Comparison of ENCODE assay signal across 15 cellular contexts in genomic region chr13:111342716-111343115, GRCh38. TPM values are rescaled to one million over a fixed set of nuclear protein-coding genes. Genes with fewer than 3 reads are reported as not detected.
DNase-seq lines count a peak whose midpoint lies in the region; ATAC-seq and TF ChIP-seq lines count a peak whose summit lies in the region.
"Had no signal": no experiment of that assay in that cellular context is flagged by ENCODE, and none has a peak within 500 bp of the region (broad histone marks: within the 10 kb centered on the region; RNA-seq: fewer than 3 reads in every experiment).

No MANE protein-coding gene starts in this region.

- DNase-seq in right atrium auricular region (ENCODE audit: low spot score) (peak; percentile 43), heart left ventricle (no peak), endodermal cell (peak; percentile 29), mucosa of gallbladder (ENCODE audit: low spot score) (peak; percentile 2), breast epithelium (ENCODE audit: low spot score in 2 of 2) (no peak)
- no peak for DNase-seq in central memory CD4-positive, alpha-beta T cell
- DNase-seq: C1 segment of cervical spinal cord; CD4-positive, alpha-beta T cell; DMS153; DMS79 treated with DMSO at 0.1 percent for 48 hours had no signal

- peaks cover 6% of the 10 kb centered on the region for H3K4me1 Mint-ChIP-seq in endodermal cell
- H3K4me1 Mint-ChIP-seq: B cell had no signal

- H3K27me3 ChIP-seq in right atrium auricular region (no peaks in the 10 kb centered on the region), heart left ventricle (no peaks in the 10 kb centered on the region), endodermal cell (ENCODE audit: control insufficient read depth, insufficient read depth, low read length, poor library complexity, severe bottlenecking) (no peaks in the 10 kb centered on the region), breast epithelium (no peaks in the 10 kb centered on the region)

- H3K27ac ChIP-seq in right atrium auricular region: no peak overlapping the region
- H3K27ac ChIP-seq in heart left ventricle: no peak overlapping the region
- H3K27ac ChIP-seq in endodermal cell (ENCODE audit: low read depth, low read length): no peak overlapping the region
- no peak overlapping the region for H3K27ac ChIP-seq in breast epithelium

- intact Hi-C loops in heart left ventricle (cut with DNase I): no loop called here
- intact Hi-C loops in breast epithelium (cut with DNase I; ENCODE audit: low total_unique reads): no loop called here

- H3K9me3 ChIP-seq in right atrium auricular region (no peaks in the 10 kb centered on the region), heart left ventricle (no peaks in the 10 kb centered on the region), endodermal cell (ENCODE audit: control insufficient read depth, low read length) (no peaks in the 10 kb centered on the region), breast epithelium (no peaks in the 10 kb centered on the region)
- H3K9me3 ChIP-seq: HAP-1 had no signal

- no peak for ATAC-seq in heart left ventricle
- ATAC-seq in HG03565 (IDR thresholded peaks at IDR 0.05; ENCODE audit: unreplicated experiment): no peak
- ATAC-seq: GM23338, HepG2 had no signal

- H3K4me1 ChIP-seq in right atrium auricular region (no peaks in the 10 kb centered on the region), heart left ventricle (no peaks in the 10 kb centered on the region), endodermal cell (ENCODE audit: control insufficient read depth, insufficient read depth, low read length) (no peaks in the 10 kb centered on the region), breast epithelium (no peaks in the 10 kb centered on the region)
- H3K4me1 ChIP-seq: HAP-1 had no signal

- 92 to 95% (median 94%) methylated on average over 9 of the region's 9 CpGs for whole genome bisulfite sequencing in heart left ventricle, 4 donors
- 95 to 100% methylated on average over 2 to 9 of the region's 9 CpGs for WGBS in endodermal cell (ENCODE audit: insufficient coverage in 1 of 2, insufficient read length in 1 of 2), 2 experiments

- TF ChIP-seq CTCF in right atrium auricular region (IDR thresholded peaks at IDR 0.05) (no peak), heart left ventricle (IDR thresholded peaks at IDR 0.05) (no peak), endodermal cell (conservative IDR thresholded peaks at IDR 0.05) (no peak), breast epithelium (IDR thresholded peaks at IDR 0.05) (no peak)

- H3K36me3 Mint-ChIP-seq in endodermal cell (ENCODE audit: low read depth): no peaks in the 10 kb centered on the region

- no peak overlapping the region for H3K27ac Mint-ChIP-seq in endodermal cell
- H3K27ac Mint-ChIP-seq: B cell; CD4-positive, alpha-beta T cell; GM23338 had no signal

- no peaks in the 10 kb centered on the region for H3K9me3 Mint-ChIP-seq in endodermal cell
- H3K9me3 Mint-ChIP-seq: CD4-positive, alpha-beta T cell; GM23338 had no signal

- no peaks in the 10 kb centered on the region for H3K27me3 Mint-ChIP-seq in endodermal cell (ENCODE audit: insufficient read depth)
- H3K27me3 Mint-ChIP-seq: B cell; CD4-positive, alpha-beta T cell had no signal

- TF ChIP-seq POLR2A in heart left ventricle (IDR thresholded peaks at IDR 0.05): no peak
- TF ChIP-seq POLR2A in breast epithelium (IDR thresholded peaks at IDR 0.05): no peak

- no peak overlapping the region for H3K4me3 Mint-ChIP-seq in endodermal cell
- H3K4me3 Mint-ChIP-seq: B cell; CD4-positive, alpha-beta T cell; GM23338 had no signal

- H3K36me3 ChIP-seq in right atrium auricular region (no peaks in the 10 kb centered on the region), heart left ventricle (no peaks in the 10 kb centered on the region), endodermal cell (ENCODE audit: control insufficient read depth, insufficient read depth, low read length) (no peaks in the 10 kb centered on the region), breast epithelium (no peaks in the 10 kb centered on the region)
- H3K36me3 ChIP-seq: HAP-1 had no signal

- H3K9ac ChIP-seq in endodermal cell (ENCODE audit: extremely low read depth, low read length, poor library complexity, severe bottlenecking): no peak overlapping the region

- H3K4me3 ChIP-seq in right atrium auricular region (no peak overlapping the region), heart left ventricle (no peak overlapping the region), endodermal cell (ENCODE audit: low read length) (no peak overlapping the region), breast epithelium (no peak overlapping the region)
- H3K4me3 ChIP-seq: GM23338, HAP-1 had no signal

RNA-seq across cellular contexts. Expression of gene TEX29, which starts 22.3 kb away (rescaled TPM):
- total RNA-seq in right atrium auricular region (not detected), heart left ventricle (under 1 TPM in 3 of 9 donors, not detected in 6; 0.35 to 0.43 (median 0.35) TPM), endodermal cell (under 1 TPM in 1 of 2 donors, not detected in 1; 0.69 TPM), mucosa of gallbladder (0.92 TPM), breast epithelium (under 1 TPM in 1 of 3 donors, not detected in 2; 0.64 TPM)
- under 1 TPM; 0.15 to 0.57 TPM for polyA plus RNA-seq in heart left ventricle
- polyA plus RNA-seq in endodermal cell (2013, experiment 1 of 2): 0.43 TPM
- polyA plus RNA-seq in endodermal cell (2013, experiment 2 of 2): not detected
- total RNA-seq: GM23338 had no signal

Comparison
In these comparisons a context has a peak if more than half of its experiments do, and no peak if none do; other contexts are left out.
1. DNase-seq: peak in right atrium auricular region (single experiment), endodermal cell (single experiment) and mucosa of gallbladder (single experiment); none in heart left ventricle (0 of 5), central memory CD4-positive, alpha-beta T cell (single experiment) and breast epithelium (0 of 2).